8 cellular contexts compared by ENCODE assay signal in the genomic region with DNA sequence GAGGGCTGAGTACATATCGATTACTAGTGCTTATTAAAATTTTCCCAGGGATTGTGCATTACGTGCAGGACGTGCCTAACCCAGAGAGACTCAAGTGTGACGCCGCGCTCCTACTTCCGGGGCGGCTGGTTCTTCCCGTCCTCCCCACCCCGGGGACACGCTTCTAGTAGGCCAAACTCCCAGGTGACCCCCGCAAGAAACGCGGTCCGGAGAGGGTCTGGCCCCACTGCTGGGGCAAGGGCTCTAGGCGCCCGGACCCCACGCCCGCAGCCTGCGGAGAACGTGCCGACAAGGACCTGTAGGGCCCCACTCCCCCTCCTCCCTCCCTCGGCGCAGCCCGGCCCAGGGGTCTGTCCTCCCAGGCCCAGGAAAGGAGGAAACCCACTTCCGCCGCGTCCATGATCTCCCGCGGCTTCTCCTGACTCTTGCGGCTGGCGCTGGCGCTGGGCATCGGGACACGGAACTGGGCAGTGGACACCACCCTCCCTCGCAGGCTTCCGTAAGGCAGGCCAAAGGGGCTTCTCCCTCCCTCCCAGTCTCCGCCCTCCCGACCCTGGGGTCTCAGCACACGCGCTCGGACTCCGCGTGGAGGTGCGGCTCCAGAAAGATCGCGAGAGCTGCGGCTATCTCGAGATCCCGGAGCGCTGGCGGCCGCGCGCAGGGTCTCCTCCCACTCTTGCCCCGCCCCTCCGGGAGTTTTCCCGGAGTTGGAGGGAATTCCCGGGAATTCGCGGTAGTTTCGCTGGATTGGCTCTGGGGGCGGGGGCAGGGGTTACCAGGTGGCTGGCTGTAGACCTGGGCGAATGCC. TPM values are rescaled to one million over a fixed set of nuclear protein-coding genes. Genes with fewer than 3 reads are reported as not detected.
DNase-seq lines count a peak whose midpoint lies in the region; ATAC-seq and TF ChIP-seq lines count a peak whose summit lies in the region.

Gene DARS1 (minus strand): TSS at position 609 of the 808 bp plus-strand sequence. CDS start 158 bp downstream, at position 451.

- peak within 1 kb of the TSS; percentile 97 to 100 (median 98) for H3K27ac ChIP-seq in spleen

- H3K4me1 ChIP-seq in spleen = peaks cover 16 to 58% (median 34%) of the 10 kb centered on the region in 6 donors

- no peaks in the 10 kb centered on the region for H3K9me3 ChIP-seq in spleen

- H3K27me3 ChIP-seq in spleen (replicated peaks in 1 of 7) = no peaks in the 10 kb centered on the region

- TF ChIP-seq CTCF in AG10803 (conservative IDR thresholded peaks at IDR 0.05; ENCODE audit: low read length) = no peak
- peak in 1 of 11 experiments; percentile 29 for TF ChIP-seq CTCF in spleen (IDR thresholded peaks at IDR 0.05 in 8 of 11, conservative IDR thresholded peaks at IDR 0.05 in 3 of 11)

- peak; percentile 15 to 69 (median 18) for TF ChIP-seq POLR2A in spleen (IDR thresholded peaks at IDR 0.05)

- H3K36me3 ChIP-seq in spleen = peaks cover 0 to 27% (median 8%) of the 10 kb centered on the region in 6 donors

- DNase-seq in AG10803 (ENCODE audit: low read depth) = peak; percentile 91
- DNase-seq in NCI-H345 (lab: John Stamatoyannopoulos, UW) = peak; percentile 96
- DNase-seq in activated CD4-positive, CD25-positive, alpha-beta regulatory T cell (lab: John Stamatoyannopoulos, UW) = peak; percentile 52 to 59 (median 54)
- DNase-seq in central memory CD4-positive, alpha-beta T cell = peak; percentile 72
- DNase-seq in inferior parietal cortex (ENCODE audit: extremely low spot score) = peak; percentile 83
- peak; percentile 96 for DNase-seq in spleen

- H3K4me3 ChIP-seq in AG10803 (ENCODE audit: low read length) = peak within 1 kb of the TSS; percentile 94
- H3K4me3 ChIP-seq in spleen = peak within 1 kb of the TSS; percentile 79 to 98 (median 86)

- intact Hi-C loops in spleen (cut with DNase I; ENCODE audit: low total_unique reads) = no loop called here

- WGBS in spleen, 5 donors = 0 to 1% (median 0%) methylated on average over 19 to 64 of the region's 64 CpGs

- peak; percentile 89 for ATAC-seq in GM19025 (IDR thresholded peaks at IDR 0.05; ENCODE audit: low read depth, unreplicated experiment)
- peak; percentile 80 for ATAC-seq in HG03280 (IDR thresholded peaks at IDR 0.05; ENCODE audit: unreplicated experiment)

RNA-seq across cellular contexts. Expression of gene DARS1, which starts in this region (rescaled TPM):
- 10 to 100 TPM; 56.2 to 72.8 (median 64.3) TPM for total RNA-seq in spleen
- polyA plus RNA-seq in spleen = 10 to 100 TPM; 65.1 to 88.6 (median 72.1) TPM

Comparison
In these comparisons a context has a peak if more than half of its experiments do, and no peak if none do; other contexts are left out.
1. Peak in every context shown above with its lines: DNase-seq, ATAC-seq, H3K4me3 ChIP-seq and H3K27ac ChIP-seq.